ENCODE assay signal across 15 cellular contexts in the genomic region with DNA sequence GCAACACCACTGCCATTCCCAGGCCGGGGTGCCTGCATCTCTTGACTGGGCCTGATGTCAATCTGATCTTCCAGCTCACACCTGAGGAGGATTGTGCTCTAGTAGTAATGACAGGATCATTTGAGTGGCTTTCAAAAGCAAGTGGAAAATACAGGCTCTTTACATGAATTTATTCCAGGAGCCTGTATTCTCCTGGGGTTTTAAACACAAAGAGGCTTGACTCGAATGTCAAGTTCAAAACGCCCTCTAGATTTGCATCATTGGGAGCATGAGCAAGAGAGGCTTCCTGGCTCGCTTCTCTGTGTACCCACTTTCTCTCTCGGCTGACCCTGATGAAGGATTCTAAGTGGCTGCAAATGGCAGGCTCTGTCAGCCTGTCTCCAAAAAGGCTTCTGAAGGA.
"Had no signal": no experiment of that assay in that cellular context is flagged by ENCODE, and none has a peak within 500 bp of the region (broad histone marks: within the 10 kb centered on the region; RNA-seq: fewer than 3 reads in every experiment).

No MANE protein-coding gene starts in this region.

- H3K4me1 Mint-ChIP-seq: activated CD4-positive, alpha-beta T cell treated with anti-CD3 and anti-CD28 coated beads, Interleukin-2, amount 10 ng/mL, durations not matched to agents 7 days and 5 days; immature natural killer cell; stimulated activated naive CD8-positive, alpha-beta T cell treated with anti-CD3 and anti-CD28 coated beads, Interleukin-15, amount 100 ng/mL, for 72 hours had no signal

- H3K27me3 Mint-ChIP-seq: activated CD4-positive, alpha-beta T cell treated with anti-CD3 and anti-CD28 coated beads, Interleukin-2, amount 10 ng/mL, durations not matched to agents 7 days and 5 days; progenitor cell of endocrine pancreas; stimulated activated naive CD8-positive, alpha-beta T cell treated with anti-CD3 and anti-CD28 coated beads, Interleukin-15, amount 100 ng/mL, for 72 hours had no signal

- H3K4me3 Mint-ChIP-seq: activated CD4-positive, alpha-beta T cell treated with anti-CD3 and anti-CD28 coated beads, Interleukin-2, amount 10 ng/mL, durations not matched to agents 7 days and 5 days; activated CD8-positive, alpha-beta T cell treated with anti-CD3 and anti-CD28 coated beads, Interleukin-2, amount 10 ng/mL, durations not matched to agents 7 days and 5 days; activated naive CD4-positive, alpha-beta T cell treated with anti-CD3 and anti-CD28 coated beads for 36 hours; activated T-cell treated with anti-CD3 and anti-CD28 coated beads, Interleukin-2, amount 50 U/mL, for 4 hours; immature natural killer cell; neural crest cell; stimulated activated naive CD8-positive, alpha-beta T cell treated with anti-CD3 and anti-CD28 coated beads, Interleukin-15, amount 100 ng/mL, for 72 hours had no signal

- H3K27me3 ChIP-seq: body of pancreas, right atrium auricular region, suprapubic skin, vagina had no signal

- H3K4me3 ChIP-seq: body of pancreas, right atrium auricular region, suprapubic skin, vagina had no signal

- H3K9me3 ChIP-seq: body of pancreas, right atrium auricular region, suprapubic skin, vagina had no signal

- H3K36me3 ChIP-seq: right atrium auricular region, suprapubic skin, vagina had no signal

- H3K27ac Mint-ChIP-seq: activated CD4-positive, alpha-beta T cell treated with anti-CD3 and anti-CD28 coated beads, Interleukin-2, amount 10 ng/mL, durations not matched to agents 7 days and 5 days; activated CD8-positive, alpha-beta T cell treated with anti-CD3 and anti-CD28 coated beads, Interleukin-2, amount 10 ng/mL, durations not matched to agents 7 days and 5 days; activated naive CD4-positive, alpha-beta T cell treated with anti-CD3 and anti-CD28 coated beads for 36 hours; immature natural killer cell; progenitor cell of endocrine pancreas; stimulated activated naive CD8-positive, alpha-beta T cell treated with anti-CD3 and anti-CD28 coated beads, Interleukin-15, amount 100 ng/mL, for 72 hours had no signal

- H3K4me1 ChIP-seq: body of pancreas, right atrium auricular region, suprapubic skin, vagina had no signal

- ATAC-seq: activated CD4-positive, CD25-positive, alpha-beta regulatory T cell treated with anti-CD3 and anti-CD28 coated beads, Interleukin-2, amount 50 U/mL, for 24 hours; activated CD8-positive, alpha-beta T cell treated with anti-CD3 and anti-CD28 coated beads, Interleukin-2, amount 10 ng/mL, durations not matched to agents 7 days and 5 days; activated T-cell treated with anti-CD3 and anti-CD28 coated beads, Interleukin-2, amount 50 U/mL, for 4 hours; body of pancreas; left ventricle myocardium superior; stimulated activated naive CD8-positive, alpha-beta T cell treated with anti-CD3 and anti-CD28 coated beads, Interleukin-15, amount 100 ng/mL, for 72 hours had no signal

- H3K27ac ChIP-seq: body of pancreas, right atrium auricular region, suprapubic skin, vagina had no signal

- DNase-seq: activated CD4-positive, alpha-beta T cell treated with anti-CD3 and anti-CD28 coated beads, Interleukin-2, amount 10 ng/mL, durations not matched to agents 7 days and 5 days; activated CD8-positive, alpha-beta T cell treated with anti-CD3 and anti-CD28 coated beads, Interleukin-2, amount 10 ng/mL, durations not matched to agents 7 days and 5 days; activated naive CD4-positive, alpha-beta T cell treated with anti-CD3 and anti-CD28 coated beads for 36 hours; activated T-cell treated with anti-CD3 and anti-CD28 coated beads, Interleukin-2, amount 50 U/mL, for 4 hours; body of pancreas; immature natural killer cell; left ventricle myocardium superior; stimulated activated naive CD8-positive, alpha-beta T cell treated with anti-CD3 and anti-CD28 coated beads, Interleukin-15, amount 100 ng/mL, for 72 hours; trophoblast cell had no signal

- H3K9me3 Mint-ChIP-seq: activated CD4-positive, alpha-beta T cell treated with anti-CD3 and anti-CD28 coated beads, Interleukin-2, amount 10 ng/mL, durations not matched to agents 7 days and 5 days; activated naive CD4-positive, alpha-beta T cell treated with anti-CD3 and anti-CD28 coated beads for 36 hours; activated T-cell treated with anti-CD3 and anti-CD28 coated beads, Interleukin-2, amount 50 U/mL, for 4 hours; immature natural killer cell; neural crest cell; stimulated activated naive CD8-positive, alpha-beta T cell treated with anti-CD3 and anti-CD28 coated beads, Interleukin-15, amount 100 ng/mL, for 72 hours had no signal
